ENCODE assay signal across 3 cellular contexts in the genomic region with DNA sequence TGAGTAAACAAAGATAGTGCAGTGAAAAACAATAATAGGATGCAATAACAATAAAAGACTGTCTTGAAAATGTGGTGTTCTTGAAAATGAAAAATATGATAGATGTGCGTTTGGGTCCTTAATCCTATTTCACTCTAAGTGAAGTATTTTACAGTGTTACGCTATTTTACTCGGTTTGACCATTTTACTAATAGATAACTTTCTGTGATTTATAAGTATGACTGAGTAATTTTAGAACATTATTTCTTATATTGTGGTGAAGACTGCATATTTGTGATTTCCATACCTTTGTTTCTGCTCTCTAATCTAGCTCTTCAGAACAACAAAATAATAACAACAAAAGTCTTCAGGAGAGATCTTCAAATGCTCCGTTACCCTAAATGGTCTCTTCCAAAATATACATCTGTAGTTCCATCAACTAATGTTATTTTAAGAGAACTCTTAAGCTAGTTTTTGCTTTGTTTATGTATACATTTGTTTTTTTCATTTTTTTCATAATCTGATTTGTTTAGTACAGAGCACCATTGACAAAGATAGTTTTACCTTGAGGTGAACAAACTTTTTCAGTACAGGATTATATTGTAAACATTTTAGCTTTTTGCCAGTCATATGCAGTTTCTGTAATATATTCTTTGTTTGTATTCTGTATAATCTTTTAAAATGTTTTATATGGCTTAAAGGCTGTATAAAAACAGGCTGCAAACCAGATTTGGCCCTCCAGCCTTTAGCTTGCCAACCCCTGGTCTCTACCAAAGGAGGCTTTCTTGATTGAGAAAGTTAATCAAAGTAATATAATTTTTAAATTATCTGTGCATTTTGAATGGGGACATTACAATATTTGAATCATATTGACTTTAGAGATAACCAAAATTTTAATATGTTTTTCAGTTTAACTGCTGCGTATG.
TF ChIP-seq lines count a peak whose summit lies in the region.

No MANE protein-coding gene starts in this region.

TF ChIP-seq in GM23338, 12 proteins besides CTCF, POLR2A, EP300 and RAD21 (continues in another document):
- TF ChIP-seq CREB1 (CRISPR knock-in tag; IDR thresholded peaks at IDR 0.05; ENCODE audit: low read depth): no peak
- no peak for TF ChIP-seq NANOG (IDR thresholded peaks at IDR 0.05; ENCODE audit: borderline replicate concordance)
- TF ChIP-seq, protein P1, sequence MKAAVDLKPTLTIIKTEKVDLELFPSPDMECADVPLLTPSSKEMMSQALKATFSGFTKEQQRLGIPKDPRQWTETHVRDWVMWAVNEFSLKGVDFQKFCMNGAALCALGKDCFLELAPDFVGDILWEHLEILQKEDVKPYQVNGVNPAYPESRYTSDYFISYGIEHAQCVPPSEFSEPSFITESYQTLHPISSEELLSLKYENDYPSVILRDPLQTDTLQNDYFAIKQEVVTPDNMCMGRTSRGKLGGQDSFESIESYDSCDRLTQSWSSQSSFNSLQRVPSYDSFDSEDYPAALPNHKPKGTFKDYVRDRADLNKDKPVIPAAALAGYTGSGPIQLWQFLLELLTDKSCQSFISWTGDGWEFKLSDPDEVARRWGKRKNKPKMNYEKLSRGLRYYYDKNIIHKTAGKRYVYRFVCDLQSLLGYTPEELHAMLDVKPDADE (IDR thresholded peaks at IDR 0.05): no peak
- TF ChIP-seq ZNF114 (CRISPR knock-in tag; IDR thresholded peaks at IDR 0.05): no peak
- no peak for TF ChIP-seq EZH2 (IDR thresholded peaks at IDR 0.05; ENCODE audit: low read depth, unreplicated experiment)

TF ChIP-seq in WTC11, 78 proteins besides CTCF, POLR2A, EP300 and RAD21 (continues in another document):
- TF ChIP-seq, protein P2, sequence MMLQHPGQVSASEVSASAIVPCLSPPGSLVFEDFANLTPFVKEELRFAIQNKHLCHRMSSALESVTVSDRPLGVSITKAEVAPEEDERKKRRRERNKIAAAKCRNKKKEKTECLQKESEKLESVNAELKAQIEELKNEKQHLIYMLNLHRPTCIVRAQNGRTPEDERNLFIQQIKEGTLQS (CRISPR knock-in tag; conservative IDR thresholded peaks at IDR 0.05): no peak
- TF ChIP-seq, protein P3, sequence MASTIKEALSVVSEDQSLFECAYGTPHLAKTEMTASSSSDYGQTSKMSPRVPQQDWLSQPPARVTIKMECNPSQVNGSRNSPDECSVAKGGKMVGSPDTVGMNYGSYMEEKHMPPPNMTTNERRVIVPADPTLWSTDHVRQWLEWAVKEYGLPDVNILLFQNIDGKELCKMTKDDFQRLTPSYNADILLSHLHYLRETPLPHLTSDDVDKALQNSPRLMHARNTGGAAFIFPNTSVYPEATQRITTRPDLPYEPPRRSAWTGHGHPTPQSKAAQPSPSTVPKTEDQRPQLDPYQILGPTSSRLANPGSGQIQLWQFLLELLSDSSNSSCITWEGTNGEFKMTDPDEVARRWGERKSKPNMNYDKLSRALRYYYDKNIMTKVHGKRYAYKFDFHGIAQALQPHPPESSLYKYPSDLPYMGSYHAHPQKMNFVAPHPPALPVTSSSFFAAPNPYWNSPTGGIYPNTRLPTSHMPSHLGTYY (CRISPR knock-in tag; IDR thresholded peaks at IDR 0.05): peak; percentile 32
- TF ChIP-seq CREB1 (CRISPR knock-in tag; IDR thresholded peaks at IDR 0.05) (no peak), NFATC4 (CRISPR knock-in tag; IDR thresholded peaks at IDR 0.05) (peak; percentile 53), ZNF416 (CRISPR knock-in tag; IDR thresholded peaks at IDR 0.05) (peak; percentile 79; the same call in 1 of the 2 replicates), CREM (CRISPR knock-in tag; IDR thresholded peaks at IDR 0.05) (no peak), ZNF423 (CRISPR knock-in tag; IDR thresholded peaks at IDR 0.05) (no peak), RELA (CRISPR knock-in tag; IDR thresholded peaks at IDR 0.05; ENCODE audit: borderline replicate concordance) (no peak), ATF1 (CRISPR knock-in tag; IDR thresholded peaks at IDR 0.05) (no peak), JUN (CRISPR knock-in tag; IDR thresholded peaks at IDR 0.05) (no peak), NFYB (CRISPR knock-in tag; conservative IDR thresholded peaks at IDR 0.05; ENCODE audit: low read depth) (no peak), TEAD1 (CRISPR knock-in tag; IDR thresholded peaks at IDR 0.05) (no peak), EMX1 (CRISPR knock-in tag; IDR thresholded peaks at IDR 0.05) (peak; percentile 85; the same call in 1 of the 2 replicates), ZNF671 (CRISPR knock-in tag; IDR thresholded peaks at IDR 0.05) (peak; percentile 81; the same call in 1 of the 2 replicates), PRRX2 (CRISPR knock-in tag; IDR thresholded peaks at IDR 0.05) (peak; percentile 86), GABPB1 (CRISPR knock-in tag; IDR thresholded peaks at IDR 0.05) (no peak), NR3C1 (CRISPR knock-in tag; conservative IDR thresholded peaks at IDR 0.05; ENCODE audit: low read depth) (no peak), ZNF317 (CRISPR knock-in tag; IDR thresholded peaks at IDR 0.05; ENCODE audit: borderline replicate concordance, low read depth) (no peak)
- TF ChIP-seq, protein P4, sequence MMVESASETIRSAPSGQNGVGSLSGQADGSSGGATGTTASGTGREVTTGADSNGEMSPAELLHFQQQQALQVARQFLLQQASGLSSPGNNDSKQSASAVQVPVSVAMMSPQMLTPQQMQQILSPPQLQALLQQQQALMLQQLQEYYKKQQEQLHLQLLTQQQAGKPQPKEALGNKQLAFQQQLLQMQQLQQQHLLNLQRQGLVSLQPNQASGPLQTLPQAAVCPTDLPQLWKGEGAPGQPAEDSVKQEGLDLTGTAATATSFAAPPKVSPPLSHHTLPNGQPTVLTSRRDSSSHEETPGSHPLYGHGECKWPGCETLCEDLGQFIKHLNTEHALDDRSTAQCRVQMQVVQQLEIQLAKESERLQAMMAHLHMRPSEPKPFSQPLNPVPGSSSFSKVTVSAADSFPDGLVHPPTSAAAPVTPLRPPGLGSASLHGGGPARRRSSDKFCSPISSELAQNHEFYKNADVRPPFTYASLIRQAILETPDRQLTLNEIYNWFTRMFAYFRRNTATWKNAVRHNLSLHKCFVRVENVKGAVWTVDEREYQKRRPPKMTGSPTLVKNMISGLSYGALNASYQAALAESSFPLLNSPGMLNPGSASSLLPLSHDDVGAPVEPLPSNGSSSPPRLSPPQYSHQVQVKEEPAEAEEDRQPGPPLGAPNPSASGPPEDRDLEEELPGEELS (CRISPR knock-in tag; IDR thresholded peaks at IDR 0.05): no peak
- TF ChIP-seq, protein P5, sequence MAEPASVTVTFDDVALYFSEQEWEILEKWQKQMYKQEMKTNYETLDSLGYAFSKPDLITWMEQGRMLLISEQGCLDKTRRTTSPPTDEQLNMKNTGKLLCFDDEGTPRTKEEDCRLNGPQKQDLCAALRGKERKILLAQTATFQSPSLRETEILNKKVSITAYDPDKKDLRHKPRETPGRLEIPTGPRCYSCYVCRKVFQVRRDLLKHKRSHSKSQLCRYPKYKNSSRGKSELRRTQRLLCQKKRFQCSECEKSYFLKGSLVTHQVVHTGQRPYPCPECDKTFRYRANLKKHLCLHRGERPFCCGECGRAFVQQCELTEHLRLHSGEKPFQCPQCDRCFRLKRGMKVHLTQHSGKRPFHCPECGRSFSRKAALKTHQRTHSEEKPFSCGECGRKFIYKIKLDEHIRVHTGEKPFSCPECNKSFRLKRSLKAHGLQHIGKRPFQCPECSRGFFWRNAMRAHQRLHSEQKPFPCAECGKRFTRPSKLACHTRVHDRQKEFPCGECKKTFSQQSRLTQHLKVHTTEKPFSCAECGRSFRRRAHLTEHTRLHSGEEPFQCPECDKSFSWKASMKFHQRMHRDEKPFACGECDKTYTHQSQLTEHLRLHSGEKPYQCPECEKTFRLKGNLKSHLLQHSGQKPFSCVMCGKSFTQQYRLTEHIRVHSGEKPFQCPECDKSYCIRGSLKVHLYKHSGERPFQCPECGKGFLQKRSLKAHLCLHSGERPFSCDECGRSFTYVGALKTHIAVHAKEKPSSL (CRISPR knock-in tag; conservative IDR thresholded peaks at IDR 0.05): peak; percentile 85; the same call in 1 of the 2 replicates

TF ChIP-seq in H1, 55 proteins besides CTCF, POLR2A, EP300 and RAD21:
- TF ChIP-seq CBX5 (IDR thresholded peaks at IDR 0.05; ENCODE audit: low read depth, low read length): no peak
- TF ChIP-seq, protein P6, sequence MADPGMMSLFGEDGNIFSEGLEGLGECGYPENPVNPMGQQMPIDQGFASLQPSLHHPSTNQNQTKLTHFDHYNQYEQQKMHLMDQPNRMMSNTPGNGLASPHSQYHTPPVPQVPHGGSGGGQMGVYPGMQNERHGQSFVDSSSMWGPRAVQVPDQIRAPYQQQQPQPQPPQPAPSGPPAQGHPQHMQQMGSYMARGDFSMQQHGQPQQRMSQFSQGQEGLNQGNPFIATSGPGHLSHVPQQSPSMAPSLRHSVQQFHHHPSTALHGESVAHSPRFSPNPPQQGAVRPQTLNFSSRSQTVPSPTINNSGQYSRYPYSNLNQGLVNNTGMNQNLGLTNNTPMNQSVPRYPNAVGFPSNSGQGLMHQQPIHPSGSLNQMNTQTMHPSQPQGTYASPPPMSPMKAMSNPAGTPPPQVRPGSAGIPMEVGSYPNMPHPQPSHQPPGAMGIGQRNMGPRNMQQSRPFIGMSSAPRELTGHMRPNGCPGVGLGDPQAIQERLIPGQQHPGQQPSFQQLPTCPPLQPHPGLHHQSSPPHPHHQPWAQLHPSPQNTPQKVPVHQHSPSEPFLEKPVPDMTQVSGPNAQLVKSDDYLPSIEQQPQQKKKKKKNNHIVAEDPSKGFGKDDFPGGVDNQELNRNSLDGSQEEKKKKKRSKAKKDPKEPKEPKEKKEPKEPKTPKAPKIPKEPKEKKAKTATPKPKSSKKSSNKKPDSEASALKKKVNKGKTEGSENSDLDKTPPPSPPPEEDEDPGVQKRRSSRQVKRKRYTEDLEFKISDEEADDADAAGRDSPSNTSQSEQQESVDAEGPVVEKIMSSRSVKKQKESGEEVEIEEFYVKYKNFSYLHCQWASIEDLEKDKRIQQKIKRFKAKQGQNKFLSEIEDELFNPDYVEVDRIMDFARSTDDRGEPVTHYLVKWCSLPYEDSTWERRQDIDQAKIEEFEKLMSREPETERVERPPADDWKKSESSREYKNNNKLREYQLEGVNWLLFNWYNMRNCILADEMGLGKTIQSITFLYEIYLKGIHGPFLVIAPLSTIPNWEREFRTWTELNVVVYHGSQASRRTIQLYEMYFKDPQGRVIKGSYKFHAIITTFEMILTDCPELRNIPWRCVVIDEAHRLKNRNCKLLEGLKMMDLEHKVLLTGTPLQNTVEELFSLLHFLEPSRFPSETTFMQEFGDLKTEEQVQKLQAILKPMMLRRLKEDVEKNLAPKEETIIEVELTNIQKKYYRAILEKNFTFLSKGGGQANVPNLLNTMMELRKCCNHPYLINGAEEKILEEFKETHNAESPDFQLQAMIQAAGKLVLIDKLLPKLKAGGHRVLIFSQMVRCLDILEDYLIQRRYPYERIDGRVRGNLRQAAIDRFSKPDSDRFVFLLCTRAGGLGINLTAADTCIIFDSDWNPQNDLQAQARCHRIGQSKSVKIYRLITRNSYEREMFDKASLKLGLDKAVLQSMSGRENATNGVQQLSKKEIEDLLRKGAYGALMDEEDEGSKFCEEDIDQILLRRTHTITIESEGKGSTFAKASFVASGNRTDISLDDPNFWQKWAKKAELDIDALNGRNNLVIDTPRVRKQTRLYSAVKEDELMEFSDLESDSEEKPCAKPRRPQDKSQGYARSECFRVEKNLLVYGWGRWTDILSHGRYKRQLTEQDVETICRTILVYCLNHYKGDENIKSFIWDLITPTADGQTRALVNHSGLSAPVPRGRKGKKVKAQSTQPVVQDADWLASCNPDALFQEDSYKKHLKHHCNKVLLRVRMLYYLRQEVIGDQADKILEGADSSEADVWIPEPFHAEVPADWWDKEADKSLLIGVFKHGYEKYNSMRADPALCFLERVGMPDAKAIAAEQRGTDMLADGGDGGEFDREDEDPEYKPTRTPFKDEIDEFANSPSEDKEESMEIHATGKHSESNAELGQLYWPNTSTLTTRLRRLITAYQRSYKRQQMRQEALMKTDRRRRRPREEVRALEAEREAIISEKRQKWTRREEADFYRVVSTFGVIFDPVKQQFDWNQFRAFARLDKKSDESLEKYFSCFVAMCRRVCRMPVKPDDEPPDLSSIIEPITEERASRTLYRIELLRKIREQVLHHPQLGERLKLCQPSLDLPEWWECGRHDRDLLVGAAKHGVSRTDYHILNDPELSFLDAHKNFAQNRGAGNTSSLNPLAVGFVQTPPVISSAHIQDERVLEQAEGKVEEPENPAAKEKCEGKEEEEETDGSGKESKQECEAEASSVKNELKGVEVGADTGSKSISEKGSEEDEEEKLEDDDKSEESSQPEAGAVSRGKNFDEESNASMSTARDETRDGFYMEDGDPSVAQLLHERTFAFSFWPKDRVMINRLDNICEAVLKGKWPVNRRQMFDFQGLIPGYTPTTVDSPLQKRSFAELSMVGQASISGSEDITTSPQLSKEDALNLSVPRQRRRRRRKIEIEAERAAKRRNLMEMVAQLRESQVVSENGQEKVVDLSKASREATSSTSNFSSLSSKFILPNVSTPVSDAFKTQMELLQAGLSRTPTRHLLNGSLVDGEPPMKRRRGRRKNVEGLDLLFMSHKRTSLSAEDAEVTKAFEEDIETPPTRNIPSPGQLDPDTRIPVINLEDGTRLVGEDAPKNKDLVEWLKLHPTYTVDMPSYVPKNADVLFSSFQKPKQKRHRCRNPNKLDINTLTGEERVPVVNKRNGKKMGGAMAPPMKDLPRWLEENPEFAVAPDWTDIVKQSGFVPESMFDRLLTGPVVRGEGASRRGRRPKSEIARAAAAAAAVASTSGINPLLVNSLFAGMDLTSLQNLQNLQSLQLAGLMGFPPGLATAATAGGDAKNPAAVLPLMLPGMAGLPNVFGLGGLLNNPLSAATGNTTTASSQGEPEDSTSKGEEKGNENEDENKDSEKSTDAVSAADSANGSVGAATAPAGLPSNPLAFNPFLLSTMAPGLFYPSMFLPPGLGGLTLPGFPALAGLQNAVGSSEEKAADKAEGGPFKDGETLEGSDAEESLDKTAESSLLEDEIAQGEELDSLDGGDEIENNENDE (IDR thresholded peaks at IDR 0.05; ENCODE audit: insufficient replicate concordance, low read length): peak; percentile 47
- TF ChIP-seq POLR2AphosphoS5 (IDR thresholded peaks at IDR 0.05; ENCODE audit: low read depth, low read length): peak; percentile 16; the same call in 1 of the 2 replicates
- no peak for TF ChIP-seq MAFK (IDR thresholded peaks at IDR 0.05; ENCODE audit: low read depth, low read length)
- TF ChIP-seq TEAD4 (IDR thresholded peaks at IDR 0.05; ENCODE audit: low read depth, low read length): no peak
- no peak for TF ChIP-seq BCL11A (IDR thresholded peaks at IDR 0.05; ENCODE audit: low read depth in 2 of 2, low read length in 2 of 2)
